In the genomic region with DNA sequence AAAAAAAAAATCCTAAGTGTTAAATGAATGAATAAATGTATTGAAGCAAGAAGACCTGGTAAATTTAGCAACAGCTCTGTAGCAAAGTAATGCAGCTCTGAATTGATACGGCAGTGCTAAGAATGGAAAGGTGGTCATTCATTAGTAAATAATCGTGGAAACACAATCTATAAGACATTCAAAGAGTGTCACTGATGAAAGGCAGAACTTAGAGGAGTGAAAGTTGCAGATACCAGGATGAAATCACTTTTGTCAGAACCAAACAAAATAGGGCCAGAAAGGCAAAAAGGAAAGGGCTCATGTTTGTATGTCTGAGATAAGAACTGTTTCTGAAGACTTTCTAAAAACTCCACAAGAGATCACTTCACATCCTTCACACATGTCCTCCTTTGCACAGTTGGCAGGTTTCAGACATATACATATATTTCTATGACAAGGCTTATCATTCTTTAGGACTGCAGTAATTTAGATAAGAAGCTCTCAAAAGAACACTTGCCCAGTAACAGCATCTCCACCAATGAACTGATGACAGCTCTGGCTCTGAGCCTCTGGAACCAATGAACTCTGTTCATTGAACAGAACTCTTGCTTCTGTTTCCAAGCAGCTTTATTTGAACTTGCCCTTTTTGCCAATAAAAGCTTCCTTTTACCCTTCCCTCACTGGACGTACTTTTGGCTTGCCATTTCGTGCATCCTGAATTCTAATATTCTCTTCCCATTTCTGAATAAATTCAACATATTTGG, we compare ENCODE assay signal across 1 cellular context.
TF ChIP-seq lines count a peak whose summit lies in the region.

No MANE protein-coding gene starts in this region.

TF ChIP-seq in HepG2, 621 proteins besides CTCF, POLR2A, EP300 and RAD21:
- TF ChIP-seq ZNF652 (CRISPR knock-in tag; IDR thresholded peaks at IDR 0.05; ENCODE audit: borderline replicate concordance, low read depth) (peak; percentile 70; the same call in 1 of the 2 replicates), NFYC (CRISPR knock-in tag; IDR thresholded peaks at IDR 0.05) (peak; percentile 63), NFYB (CRISPR knock-in tag; IDR thresholded peaks at IDR 0.05) (peak; percentile 57), ZMYM4 (CRISPR knock-in tag; IDR thresholded peaks at IDR 0.05) (0 out of 2 replicates have a peak, but pooled peaks have one; percentile 20), RFXAP (CRISPR knock-in tag; IDR thresholded peaks at IDR 0.05; ENCODE audit: borderline replicate concordance) (peak; percentile 98), KLF12 (CRISPR knock-in tag; IDR thresholded peaks at IDR 0.05; ENCODE audit: borderline replicate concordance) (no peak), CREB1 (IDR thresholded peaks at IDR 0.05) (no peak), CREB1 (CRISPR knock-in tag; IDR thresholded peaks at IDR 0.05) (0 out of 2 replicates have a peak, but pooled peaks have one; percentile 11), LCORL (IDR thresholded peaks at IDR 0.05) (no peak), LCORL (CRISPR knock-in tag; IDR thresholded peaks at IDR 0.05) (no peak), PPARG (CRISPR knock-in tag; conservative IDR thresholded peaks at IDR 0.05) (0 out of 2 replicates have a peak, but pooled peaks have one; percentile 17), RFX5 (IDR thresholded peaks at IDR 0.05; ENCODE audit: low read depth, low read length) (peak; percentile 92)
- TF ChIP-seq, protein P1, sequence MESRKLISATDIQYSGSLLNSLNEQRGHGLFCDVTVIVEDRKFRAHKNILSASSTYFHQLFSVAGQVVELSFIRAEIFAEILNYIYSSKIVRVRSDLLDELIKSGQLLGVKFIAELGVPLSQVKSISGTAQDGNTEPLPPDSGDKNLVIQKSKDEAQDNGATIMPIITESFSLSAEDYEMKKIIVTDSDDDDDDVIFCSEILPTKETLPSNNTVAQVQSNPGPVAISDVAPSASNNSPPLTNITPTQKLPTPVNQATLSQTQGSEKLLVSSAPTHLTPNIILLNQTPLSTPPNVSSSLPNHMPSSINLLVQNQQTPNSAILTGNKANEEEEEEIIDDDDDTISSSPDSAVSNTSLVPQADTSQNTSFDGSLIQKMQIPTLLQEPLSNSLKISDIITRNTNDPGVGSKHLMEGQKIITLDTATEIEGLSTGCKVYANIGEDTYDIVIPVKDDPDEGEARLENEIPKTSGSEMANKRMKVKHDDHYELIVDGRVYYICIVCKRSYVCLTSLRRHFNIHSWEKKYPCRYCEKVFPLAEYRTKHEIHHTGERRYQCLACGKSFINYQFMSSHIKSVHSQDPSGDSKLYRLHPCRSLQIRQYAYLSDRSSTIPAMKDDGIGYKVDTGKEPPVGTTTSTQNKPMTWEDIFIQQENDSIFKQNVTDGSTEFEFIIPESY (CRISPR knock-in tag; IDR thresholded peaks at IDR 0.05): no peak
